ENCODE assay signal across 1 cellular context in the genomic region with DNA sequence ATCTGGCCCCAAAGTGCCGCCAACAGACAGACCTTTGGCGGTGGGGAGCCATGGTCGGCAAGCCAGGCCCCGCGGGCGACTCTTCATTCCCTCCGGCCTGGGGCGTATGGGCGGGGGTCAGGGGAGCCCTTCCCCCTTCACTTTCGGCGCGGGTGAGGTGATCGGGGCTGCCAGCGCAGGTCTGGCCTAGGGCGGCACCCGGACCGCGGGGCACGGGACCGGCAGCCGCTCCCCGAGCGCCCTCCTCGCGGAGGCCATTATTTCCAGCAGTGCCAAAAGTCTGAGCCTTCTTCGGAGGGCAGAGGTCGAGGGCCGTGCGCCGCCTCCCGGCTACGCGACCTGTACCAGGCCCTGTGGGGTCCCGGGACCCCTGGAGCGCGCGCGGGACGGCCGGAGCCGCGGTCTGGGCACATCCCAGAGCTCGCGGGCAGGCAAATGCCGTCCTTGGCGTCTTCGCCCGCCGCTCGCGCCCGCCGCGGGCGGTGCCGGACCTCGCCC.
A peak's percentile ranks its signal among the peaks of the same experiment; 100 is the strongest.
TF ChIP-seq lines count a peak whose summit lies in the region.

No MANE protein-coding gene starts in this region.

TF ChIP-seq in H1, 55 proteins besides CTCF, POLR2A, EP300 and RAD21 (continued from another document):
- TF ChIP-seq, protein P1, sequence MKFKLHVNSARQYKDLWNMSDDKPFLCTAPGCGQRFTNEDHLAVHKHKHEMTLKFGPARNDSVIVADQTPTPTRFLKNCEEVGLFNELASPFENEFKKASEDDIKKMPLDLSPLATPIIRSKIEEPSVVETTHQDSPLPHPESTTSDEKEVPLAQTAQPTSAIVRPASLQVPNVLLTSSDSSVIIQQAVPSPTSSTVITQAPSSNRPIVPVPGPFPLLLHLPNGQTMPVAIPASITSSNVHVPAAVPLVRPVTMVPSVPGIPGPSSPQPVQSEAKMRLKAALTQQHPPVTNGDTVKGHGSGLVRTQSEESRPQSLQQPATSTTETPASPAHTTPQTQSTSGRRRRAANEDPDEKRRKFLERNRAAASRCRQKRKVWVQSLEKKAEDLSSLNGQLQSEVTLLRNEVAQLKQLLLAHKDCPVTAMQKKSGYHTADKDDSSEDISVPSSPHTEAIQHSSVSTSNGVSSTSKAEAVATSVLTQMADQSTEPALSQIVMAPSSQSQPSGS (IDR thresholded peaks at IDR 0.05; ENCODE audit: low read length): no peak
- TF ChIP-seq KDM4A (IDR thresholded peaks at IDR 0.05; ENCODE audit: low read depth, low read length, severe bottlenecking) (peak; percentile 18), RBBP5 (IDR thresholded peaks at IDR 0.05; ENCODE audit: borderline replicate concordance, low read depth, low read length) (0 out of 2 replicates have a peak, but pooled peaks have one; percentile 42), SIRT6 (IDR thresholded peaks at IDR 0.05; ENCODE audit: low read length) (no peak), GTF2F1 (IDR thresholded peaks at IDR 0.05; ENCODE audit: borderline replicate concordance, low read depth, low read length) (no peak)
